ENCODE assay signal across 15 cellular contexts in the genomic region with DNA sequence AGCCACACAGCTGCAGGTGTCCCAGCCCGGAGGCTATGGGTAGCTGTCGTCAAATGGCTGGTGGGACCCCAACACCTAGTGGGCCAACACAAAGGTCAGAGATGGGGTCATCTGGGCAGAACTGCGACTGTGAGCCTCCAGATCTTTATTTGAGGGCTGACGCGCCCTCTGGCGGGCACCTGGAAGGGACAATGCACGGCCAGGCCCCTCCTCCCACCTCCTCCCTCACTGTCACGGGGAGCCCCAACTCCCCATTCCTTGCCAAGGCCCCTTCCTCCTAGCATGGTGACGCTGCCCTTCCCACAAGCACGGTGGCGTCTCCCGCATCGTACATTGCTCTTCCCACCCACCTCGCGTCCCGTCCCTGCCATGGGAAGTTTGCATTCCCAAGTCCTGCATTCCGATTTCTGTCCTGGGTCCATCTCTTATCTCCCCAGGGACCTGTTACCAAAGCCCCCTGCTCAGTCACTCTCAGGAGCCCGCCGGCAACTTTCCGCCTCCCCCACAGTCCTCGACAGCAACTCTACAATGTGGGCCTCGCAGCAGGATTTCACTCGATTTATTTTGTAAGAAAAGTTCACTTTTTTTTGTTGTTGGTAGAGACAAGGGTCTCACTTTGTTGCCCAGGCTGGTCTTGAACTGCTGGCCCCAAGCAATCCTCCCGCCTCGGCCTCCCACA. TPM values are rescaled to one million over a fixed set of nuclear protein-coding genes. Genes with fewer than 3 reads are reported as not detected.
DNase-seq lines count a peak whose midpoint lies in the region; ATAC-seq, FAIRE-seq and TF ChIP-seq lines count a peak whose summit lies in the region.
"Had no signal": no experiment of that assay in that cellular context is flagged by ENCODE, and none has a peak within 500 bp of the region (broad histone marks: within the 10 kb centered on the region; RNA-seq: fewer than 3 reads in every experiment).

No MANE protein-coding gene starts in this region.

- WGBS in mammary epithelial cell (ENCODE audit: low coverage, missing lambda C conversion rate) = 79% methylated on average over 14 of the region's 25 CpGs
- 59% methylated on average over 5 of the region's 25 CpGs; no CpG with 5 or more reads in 1 of the 2 experiments for WGBS in IMR-90 (ENCODE audit: extremely low coverage in 2 of 2, insufficient read length in 1 of 2), 2 experiments
- 72% methylated on average over 23 of the region's 25 CpGs for WGBS in smooth muscle cell (ENCODE audit: low lambda C conversion rate)

- H3K79me1 ChIP-seq in IMR-90 (ENCODE audit: low read depth in 1 of 2, low read length in 2 of 2) = no peaks in the 10 kb centered on the region

- H4K91ac ChIP-seq in IMR-90 (ENCODE audit: insufficient read depth, low read depth, low read length) = no peak overlapping the region

- H3K9me3 ChIP-seq in mammary epithelial cell (replicated peaks; ENCODE audit: insufficient read depth, low read length) = peaks cover 25% of the 10 kb centered on the region
- H3K9me3 ChIP-seq in breast epithelium = peaks cover 44 to 50% of the 10 kb centered on the region in 2 donors
- H3K9me3 ChIP-seq in IMR-90 (ENCODE audit: control insufficient read depth, insufficient read depth, low read length) = peaks cover 35% of the 10 kb centered on the region
- no peaks in the 10 kb centered on the region for H3K9me3 ChIP-seq in smooth muscle cell (replicated peaks; ENCODE audit: low read depth)

- H2BK5ac ChIP-seq in IMR-90 (ENCODE audit: low read depth, low read length, poor library complexity, severe bottlenecking) = no peak overlapping the region

- TF ChIP-seq POLR2A in breast epithelium (IDR thresholded peaks at IDR 0.05) = no peak
- TF ChIP-seq POLR2A in IMR-90 (IDR thresholded peaks at IDR 0.05; ENCODE audit: low read depth, low read length) = no peak

- no peak for DNase-seq in mammary epithelial cell
- DNase-seq in breast epithelium (ENCODE audit: low spot score in 2 of 2) = no peak
- DNase-seq in IMR-90 = no peak
- no peak for DNase-seq in bronchial epithelial cell (ENCODE audit: low read depth)
- no peak for DNase-seq in smooth muscle cell (lab: John Stamatoyannopoulos, UW; ENCODE audit: unreplicated experiment)
- no peak for DNase-seq in medulla oblongata (ENCODE audit: extremely low spot score)
- DNase-seq in head of caudate nucleus = no peak
- no peak for DNase-seq in SIG-M5 (lab: John Stamatoyannopoulos, UW)
- DNase-seq: activated gamma-delta T cell, NCI-H446 had no signal

- H3K27me3 ChIP-seq in mammary epithelial cell (ENCODE audit: insufficient read depth, low read length) (no peaks in the 10 kb centered on the region), breast epithelium (peaks cover 0 to 38% of the 10 kb centered on the region in 2 donors), IMR-90 (ENCODE audit: control insufficient read depth, insufficient read depth, low read length) (peaks cover 1% of the 10 kb centered on the region), bronchial epithelial cell (ENCODE audit: control insufficient read depth, insufficient read depth, low read length) (no peaks in the 10 kb centered on the region), smooth muscle cell (ENCODE audit: low read depth) (no peaks in the 10 kb centered on the region)

- no TSS peak for BruUV-seq in mammary epithelial cell (replicated peaks; lab: Mats Ljungman, UMichigan)
- no TSS peak for BruUV-seq in IMR-90 (replicated peaks; lab: Mats Ljungman, UMichigan)

- H2AFZ ChIP-seq in mammary epithelial cell (ENCODE audit: low read depth, low read length) (no peak overlapping the region), IMR-90 (replicated peaks; ENCODE audit: low read length, poor library complexity) (no peak overlapping the region), smooth muscle cell (ENCODE audit: low read depth) (no peak overlapping the region)

- no peak overlapping the region for H2AK5ac ChIP-seq in IMR-90 (ENCODE audit: low read depth, low read length)

- H3F3A ChIP-seq in smooth muscle cell (ENCODE audit: low read depth) = no peaks in the 10 kb centered on the region

- no peak for TF ChIP-seq RAD21 in IMR-90 (IDR thresholded peaks at IDR 0.05; ENCODE audit: low read length)

- H3K4ac ChIP-seq in IMR-90 (ENCODE audit: low read depth, low read length) = no peak overlapping the region

- H3K56ac ChIP-seq in IMR-90 (ENCODE audit: extremely low read depth, insufficient read depth, low read length) = no peak overlapping the region

- intact Hi-C loops in mammary epithelial cell (cut with micrococcal nuclease) = no loop called here
- intact Hi-C loops in breast epithelium (cut with DNase I; ENCODE audit: low total_unique reads) = no loop called here
- intact Hi-C loops in IMR-90 (cut with micrococcal nuclease) = no loop called here
- intact Hi-C loops in head of caudate nucleus (cut with DNase I) = no loop called here

- in situ Hi-C loops in mammary epithelial cell (cut with MboI; ENCODE audit: low sequenced_read_pairs in 2 of 2) (no loop called here), IMR-90 (cut with MboI; ENCODE audit: low sequenced_read_pairs) (no loop called here)

- no peak overlapping the region for H2BK15ac ChIP-seq in IMR-90 (ENCODE audit: low read depth, low read length)

- no peaks in the 10 kb centered on the region for H3K4me1 ChIP-seq in mammary epithelial cell (ENCODE audit: insufficient read depth, low read length)
- H3K4me1 ChIP-seq in breast epithelium = no peaks in the 10 kb centered on the region
- H3K4me1 ChIP-seq in IMR-90 (ENCODE audit: control insufficient read depth, insufficient read depth, low read length) = no peaks in the 10 kb centered on the region
- no peaks in the 10 kb centered on the region for H3K4me1 ChIP-seq in smooth muscle cell (ENCODE audit: low read depth)

- TF ChIP-seq CTCF in mammary epithelial cell (conservative IDR thresholded peaks at IDR 0.05 in 1 of 2, IDR thresholded peaks at IDR 0.05 in 1 of 2; ENCODE audit: extremely low read depth in 1 of 2, insufficient read depth in 1 of 2, low read depth in 1 of 2, low read length in 2 of 2) = peak; percentile 30 to 45
- no peak for TF ChIP-seq CTCF in breast epithelium (IDR thresholded peaks at IDR 0.05)
- no peak for TF ChIP-seq CTCF in IMR-90 (conservative IDR thresholded peaks at IDR 0.05; ENCODE audit: low read depth, low read length)
- TF ChIP-seq CTCF in bronchial epithelial cell (IDR thresholded peaks at IDR 0.05; ENCODE audit: insufficient read depth, low read length, severe bottlenecking) = peak; percentile 10
- TF ChIP-seq CTCF in smooth muscle cell (IDR thresholded peaks at IDR 0.05; ENCODE audit: borderline replicate concordance, insufficient read depth, poor library complexity, severe bottlenecking) = peak; percentile 19

- H4K20me1 ChIP-seq in mammary epithelial cell (ENCODE audit: insufficient read depth, low read length) = no peaks in the 10 kb centered on the region
- no peaks in the 10 kb centered on the region for H4K20me1 ChIP-seq in IMR-90 (ENCODE audit: insufficient read depth, low read length)
- H4K20me1 ChIP-seq in smooth muscle cell (ENCODE audit: low read depth) = no peaks in the 10 kb centered on the region

- no peak overlapping the region for H3K18ac ChIP-seq in IMR-90 (ENCODE audit: low read depth, low read length)

- no peak overlapping the region for H3K14ac ChIP-seq in IMR-90 (replicated peaks; ENCODE audit: low read depth, low read length)

- H4K8ac ChIP-seq in IMR-90 (ENCODE audit: low read depth in 2 of 2, low read length in 2 of 2) = no peak overlapping the region

- H3K4me3 ChIP-seq in mammary epithelial cell (replicated peaks in 1 of 3; ENCODE audit: insufficient read depth in 1 of 3, low read depth in 2 of 3, low read length in 3 of 3) (no peak overlapping the region), breast epithelium (no peak overlapping the region), IMR-90 (ENCODE audit: insufficient read depth, low read depth, low read length) (no peak overlapping the region), bronchial epithelial cell (ENCODE audit: low read depth, low read length) (no peak overlapping the region), smooth muscle cell (no peak overlapping the region)

- no peak overlapping the region for H3K23ac ChIP-seq in IMR-90 (ENCODE audit: low read depth, low read length)

- ATAC-seq in IMR-90 (ENCODE audit: low read depth) = no peak
- ATAC-seq: activated CD4-positive, CD25-positive, alpha-beta regulatory T cell treated with anti-CD3 and anti-CD28 coated beads, Interleukin-2, amount 50 U/mL, for 24 hours had no signal

- dilution Hi-C loops in mammary epithelial cell (cut with HindIII; ENCODE audit: low sequenced_read_pairs) = no loop called here
- dilution Hi-C loops in IMR-90 (cut with HindIII; ENCODE audit: low sequenced_read_pairs, unreplicated experiment) = no loop called here

- H3K4me2 ChIP-seq in mammary epithelial cell (ENCODE audit: insufficient read depth, low read depth, low read length) (no peak overlapping the region), IMR-90 (ENCODE audit: low read depth, low read length) (no peak overlapping the region), smooth muscle cell (no peak overlapping the region)

- H2BK20ac ChIP-seq in IMR-90 (ENCODE audit: low read depth, low read length) = no peak overlapping the region

- H3K79me2 ChIP-seq in mammary epithelial cell (ENCODE audit: insufficient read depth, low read length) = no peaks in the 10 kb centered on the region
- no peaks in the 10 kb centered on the region for H3K79me2 ChIP-seq in smooth muscle cell (ENCODE audit: low read depth)

- peak overlapping the region; percentile 61 for H2AK9ac ChIP-seq in IMR-90 (replicated peaks; ENCODE audit: low read depth, low read length, poor library complexity)

- no peak overlapping the region for H4K5ac ChIP-seq in IMR-90 (ENCODE audit: low read depth, low read length)

- no peaks in the 10 kb centered on the region for H3K9me1 ChIP-seq in IMR-90 (ENCODE audit: insufficient read depth, low read length)

- H3K9ac ChIP-seq in mammary epithelial cell (ENCODE audit: insufficient read depth, low read length) (no peak overlapping the region), IMR-90 (ENCODE audit: low read depth, low read length) (no peak overlapping the region), smooth muscle cell (ENCODE audit: low read depth) (no peak overlapping the region)

- CTCF ChIA-PET in mammary epithelial cell (lab: Charles Lee; ENCODE audit: low non-redundant PET) (interaction anchor here (0.6 kb wide), 1 partner anchor 124 kb away, joined by 7 read pairs; no protein-coding TSS in a partner anchor), IMR-90 (lab: Yijun Ruan, JAX) (no interaction called here)

- POLR2A ChIA-PET in IMR-90 (lab: Charles Lee; ENCODE audit: unreplicated experiment) = no interaction called here

- H3K36me3 ChIP-seq in mammary epithelial cell (ENCODE audit: insufficient read depth, low read length) (no peaks in the 10 kb centered on the region), breast epithelium (no peaks in the 10 kb centered on the region), IMR-90 (ENCODE audit: control insufficient read depth, insufficient read depth, low read length) (no peaks in the 10 kb centered on the region), bronchial epithelial cell (ENCODE audit: control insufficient read depth, insufficient read depth, low read length) (no peaks in the 10 kb centered on the region), smooth muscle cell (ENCODE audit: low read depth) (no peaks in the 10 kb centered on the region)

- H3K27ac ChIP-seq in mammary epithelial cell (ENCODE audit: insufficient read depth, low read depth, low read length) (no peak overlapping the region), breast epithelium (no peak overlapping the region), IMR-90 (ENCODE audit: insufficient read depth, low read length) (no peak overlapping the region), smooth muscle cell (ENCODE audit: low read depth) (no peak overlapping the region)

- FAIRE-seq in bronchial epithelial cell (lab: Jason Lieb, UNC) = no peak
- FAIRE-seq: colon, GM12892 had no signal

- no peak overlapping the region for H2BK120ac ChIP-seq in IMR-90 (ENCODE audit: low read depth, low read length)

RNA-seq across cellular contexts. Expression of a gene that starts 1.0 kb away (rescaled TPM):
- total RNA-seq in mammary epithelial cell = not detected
- not detected for polyA plus RNA-seq in mammary epithelial cell
- not detected for polyA minus RNA-seq in mammary epithelial cell
- total RNA-seq in breast epithelium = not detected
- total RNA-seq in IMR-90 (2012; rRNA removed) = not detected in 2 replicates
- polyA plus RNA-seq in IMR-90 (2012; rRNA removed) = not detected in 2 replicates
- not detected in 2 replicates for polyA plus RNA-seq in IMR-90 (2012; cell fraction: cytosol; rRNA removed)
- 0.03 TPM in 1 of 2 replicates, not detected in the other for polyA plus RNA-seq in IMR-90 (2012; cell fraction: nucleus; rRNA removed; ENCODE audit: low replicate concordance)
- not detected in 2 replicates for total RNA-seq in bronchial epithelial cell
- total RNA-seq in smooth muscle cell = not detected in 2 replicates
- not detected in 2 replicates for polyA plus RNA-seq in smooth muscle cell
- total RNA-seq: CD4-positive, CD25-positive, alpha-beta regulatory T cell; natural killer cell treated with Interleukin-12 subunit alpha and Interleukin-12 subunit beta and Interleukin-15 and Interleukin-18, amount 100 ng/mL, for 72 hours had no signal
- polyA plus RNA-seq: CD4-positive, CD25-positive, alpha-beta regulatory T cell had no signal

RNA-seq across cellular contexts. Expression of a gene that starts 21.2 kb away (rescaled TPM):
- total RNA-seq in mammary epithelial cell = 10 to 100 TPM in 1 of 2 donors, 1 to 10 TPM in 1; 6.2 to 16.2 TPM
- 3.8 TPM for polyA plus RNA-seq in mammary epithelial cell
- 1.5 TPM for polyA minus RNA-seq in mammary epithelial cell
- total RNA-seq in breast epithelium = 10 to 100 TPM in 2 of 3 donors, 1 to 10 TPM in 1; 9.8 to 16.8 (median 11.8) TPM
- 8.8 and 11.7 TPM in 2 replicates for total RNA-seq in IMR-90 (2012; rRNA removed)
- 5.9 and 7.5 TPM in 2 replicates for polyA plus RNA-seq in IMR-90 (2012; rRNA removed)
- polyA plus RNA-seq in IMR-90 (2012; cell fraction: cytosol; rRNA removed) = 1.3 and 1.5 TPM in 2 replicates
- polyA plus RNA-seq in IMR-90 (2012; cell fraction: nucleus; rRNA removed; ENCODE audit: low replicate concordance) = 4.9 and 13.4 TPM in 2 replicates
- 7.9 and 8.1 TPM in 2 replicates for total RNA-seq in bronchial epithelial cell
- 6.8 and 14.1 TPM in 2 replicates for total RNA-seq in smooth muscle cell
- 7.2 and 13.1 TPM in 2 replicates for polyA plus RNA-seq in smooth muscle cell

RNA-seq across cellular contexts. Expression of a gene that starts 48.3 kb away (rescaled TPM):
- total RNA-seq in mammary epithelial cell (1 to 10 TPM; 3.4 to 5.2 TPM), breast epithelium (10 to 100 TPM; 16.7 to 20.2 (median 19.5) TPM), IMR-90 (2012; rRNA removed) (2.8 and 2.9 TPM in 2 replicates), bronchial epithelial cell (2.6 and 3.2 TPM in 2 replicates), smooth muscle cell (3.3 and 4.6 TPM in 2 replicates)
- polyA plus RNA-seq in mammary epithelial cell (0.97 TPM), IMR-90 (2012; rRNA removed) (0.46 and 0.89 TPM in 2 replicates), smooth muscle cell (0.37 and 2.2 TPM in 2 replicates)
- polyA minus RNA-seq in mammary epithelial cell = 4.3 TPM
- polyA plus RNA-seq in IMR-90 (2012; cell fraction: cytosol; rRNA removed) = 0.15 and 0.84 TPM in 2 replicates
- polyA plus RNA-seq in IMR-90 (2012; cell fraction: nucleus; rRNA removed; ENCODE audit: low replicate concordance) = 0.34 and 2.4 TPM in 2 replicates

Comparison
In these comparisons a context has a peak if more than half of its experiments do, and no peak if none do; other contexts are left out.
1. CTCF ChIP-seq: peak in mammary epithelial cell (2 of 2), bronchial epithelial cell (single experiment) and smooth muscle cell (single experiment); none in breast epithelium (0 of 3) and IMR-90 (single experiment).